ENCODE assay signal across 15 cellular contexts in the genomic region with DNA sequence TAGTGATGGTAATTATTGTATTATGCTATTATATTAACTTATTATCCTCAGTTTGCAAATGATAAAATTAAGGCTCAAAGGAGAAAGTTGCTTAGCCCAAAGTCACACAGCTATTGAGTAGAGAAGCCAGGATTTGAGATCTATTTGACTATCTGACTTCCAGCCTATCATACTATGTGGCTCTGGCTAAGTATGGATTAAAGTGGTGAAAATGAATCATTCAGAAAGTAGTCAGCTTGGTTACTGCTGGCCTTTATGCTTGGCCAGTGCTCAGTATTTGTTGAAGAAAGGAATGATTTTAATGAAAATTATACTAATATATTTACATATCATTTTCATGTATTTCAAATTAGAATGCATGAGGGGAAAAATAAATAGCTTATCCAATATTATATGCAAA.
"Had no signal": no experiment of that assay in that cellular context is flagged by ENCODE, and none has a peak within 500 bp of the region (broad histone marks: within the 10 kb centered on the region; RNA-seq: fewer than 3 reads in every experiment).

No MANE protein-coding gene starts in this region.

- H3K4me3 ChIP-seq: esophagus squamous epithelium, psoas muscle, right lobe of liver, thyroid gland, vagina had no signal

- H3K9me3 ChIP-seq: esophagus squamous epithelium, psoas muscle, right lobe of liver, thyroid gland, vagina had no signal

- H3K27ac ChIP-seq: esophagus squamous epithelium, psoas muscle, right lobe of liver, thyroid gland, vagina had no signal

- DNase-seq: activated CD4-positive, alpha-beta T cell treated with anti-CD3 and anti-CD28 coated beads for 1 hour; activated CD4-positive, alpha-beta T cell treated with anti-CD3 and anti-CD28 coated beads, Interleukin-2, amount 50 U/mL, for 4 hours; activated effector memory CD4-positive, alpha-beta T cell treated with anti-CD3 and anti-CD28 coated beads, Interleukin-2, amount 50 U/mL, for 16 hours; activated T-cell treated with anti-CD3 and anti-CD28 coated beads, Interleukin-2, amount 50 U/mL, for 24 hours; amygdala; effector CD8-positive, alpha-beta T cell; esophagus squamous epithelium; head of caudate nucleus; immature natural killer cell; left colon; psoas muscle; right lobe of liver; stimulated activated CD4-positive, alpha-beta T cell treated with anti-CD3 and anti-CD28 coated beads, Interleukin-2, amount 100 ng/mL, for 24 hours; thyroid gland had no signal

- H3K27me3 ChIP-seq: esophagus squamous epithelium, right lobe of liver, thyroid gland, vagina had no signal

- H3K36me3 ChIP-seq: esophagus squamous epithelium, right lobe of liver, thyroid gland, vagina had no signal

- ATAC-seq: left colon, psoas muscle, right lobe of liver had no signal

- H3K4me1 ChIP-seq: psoas muscle, right lobe of liver, thyroid gland, vagina had no signal
